In genomic region chr10:75599875-75600648, GRCh38 we compare ENCODE assay signal across 26 cellular contexts.
DNase-seq lines count a peak whose midpoint lies in the region; ATAC-seq and TF ChIP-seq lines count a peak whose summit lies in the region.
"Had no signal": no experiment of that assay in that cellular context is flagged by ENCODE, and none has a peak within 500 bp of the region (broad histone marks: within the 10 kb centered on the region; RNA-seq: fewer than 3 reads in every experiment).

No MANE protein-coding gene starts in this region.

- no peaks in the 10 kb centered on the region for H3K9me3 Mint-ChIP-seq in type B pancreatic cell
- H3K9me3 Mint-ChIP-seq in activated CD4-positive, alpha-beta T cell treated with anti-CD3 and anti-CD28 coated beads for 36 hours (ENCODE audit: low read depth) = no peaks in the 10 kb centered on the region
- H3K9me3 Mint-ChIP-seq: activated T-helper 17 cell treated with anti-CD3 and anti-CD28 coated beads, Interleukin-2, amount 50 U/mL, for 72 hours; stimulated activated effector memory CD8-positive, alpha-beta T cell treated with anti-CD3 and anti-CD28 coated beads, Interleukin-12 subunit alpha, Interleukin-12 subunit beta, amount 100 ng/mL, for 72 hours had no signal

- no peaks in the 10 kb centered on the region for H3K36me3 Mint-ChIP-seq in type B pancreatic cell
- H3K36me3 Mint-ChIP-seq in activated CD4-positive, alpha-beta T cell treated with anti-CD3 and anti-CD28 coated beads for 36 hours (ENCODE audit: low read depth) = no peaks in the 10 kb centered on the region
- H3K36me3 Mint-ChIP-seq: activated naive CD8-positive, alpha-beta T cell; stimulated activated effector memory CD8-positive, alpha-beta T cell treated with anti-CD3 and anti-CD28 coated beads, Interleukin-12 subunit alpha, Interleukin-12 subunit beta, amount 100 ng/mL, for 72 hours had no signal

- H3K4me3 ChIP-seq in cardiac muscle cell (no peak overlapping the region), left ventricle myocardium inferior (no peak overlapping the region)
- H3K4me3 ChIP-seq: ascending aorta, heart left ventricle, suprapubic skin, vagina had no signal

- CTCF ChIA-PET in activated CD4-positive, alpha-beta T cell treated with anti-CD3 and anti-CD28 coated beads for 36 hours (lab: Charles Lee) = no interaction called here

- POLR2A ChIA-PET in activated CD4-positive, alpha-beta T cell treated with anti-CD3 and anti-CD28 coated beads for 36 hours (lab: Charles Lee) = no interaction called here

- H3K36me3 ChIP-seq in cardiac muscle cell = no peaks in the 10 kb centered on the region
- no peaks in the 10 kb centered on the region for H3K36me3 ChIP-seq in left ventricle myocardium inferior
- H3K36me3 ChIP-seq: ascending aorta, heart left ventricle, suprapubic skin, vagina, WERI-Rb-1 had no signal

- DNase-seq in cardiac muscle cell (ENCODE audit: low read depth in 1 of 2, low spot score in 1 of 2) (no peak), left ventricle myocardium inferior (no peak), NCI-H526 treated with DMSO at 0.1 percent for 48 hours (lab: John Stamatoyannopoulos, UW) (peak; percentile 66), iPS-NIHi11 (ENCODE audit: low spot score) (peak; percentile 53), type B pancreatic cell (ENCODE audit: extremely low spot score, unreplicated experiment) (no peak)
- no peak for DNase-seq in activated CD4-positive, alpha-beta T cell treated with anti-CD3 and anti-CD28 coated beads for 36 hours
- DNase-seq: activated CD4-positive, alpha-beta T cell treated with anti-CD3 and anti-CD28 coated beads, Interleukin-2, amount 50 U/mL, for 4 hours; activated CD8-positive, alpha-beta memory T cell treated with anti-CD3 and anti-CD28 coated beads, Interleukin-2, amount 50 U/mL, for 4 hours; Caco-2; central memory CD4-positive, alpha-beta T cell; heart left ventricle; mammary epithelial cell; NCI-H2171 treated with DMSO at 0.1 percent for 48 hours; small intestine; stimulated activated CD4-positive, alpha-beta T cell treated with anti-CD3 and anti-CD28 coated beads, Interleukin-2, amount 100 ng/mL, for 24 hours; WERI-Rb-1 had no signal

- intact Hi-C loops in left ventricle myocardium inferior (cut with micrococcal nuclease) = no loop called here
- intact Hi-C loops in activated CD4-positive, alpha-beta T cell treated with anti-CD3 and anti-CD28 coated beads for 36 hours (cut with DNase I, micrococcal nuclease) = no loop called here

- H3K27ac Mint-ChIP-seq in type B pancreatic cell = peak overlapping the region; percentile 40
- no peak overlapping the region for H3K27ac Mint-ChIP-seq in activated CD4-positive, alpha-beta T cell treated with anti-CD3 and anti-CD28 coated beads for 36 hours
- H3K27ac Mint-ChIP-seq: activated naive CD8-positive, alpha-beta T cell; activated T-helper 17 cell treated with anti-CD3 and anti-CD28 coated beads, Interleukin-2, amount 50 U/mL, for 72 hours; stimulated activated effector memory CD8-positive, alpha-beta T cell treated with anti-CD3 and anti-CD28 coated beads, Interleukin-12 subunit alpha, Interleukin-12 subunit beta, amount 100 ng/mL, for 72 hours had no signal

- peaks cover 32% of the 10 kb centered on the region for H3K4me1 ChIP-seq in cardiac muscle cell (ENCODE audit: low read depth)
- H3K4me1 ChIP-seq in left ventricle myocardium inferior = peaks cover 21% of the 10 kb centered on the region
- H3K4me1 ChIP-seq: ascending aorta, Caco-2, suprapubic skin, vagina had no signal

- H3K27me3 Mint-ChIP-seq in type B pancreatic cell = peaks cover 53% of the 10 kb centered on the region
- peaks cover 2% of the 10 kb centered on the region for H3K27me3 Mint-ChIP-seq in activated CD4-positive, alpha-beta T cell treated with anti-CD3 and anti-CD28 coated beads for 36 hours

- TF ChIP-seq CTCF in cardiac muscle cell (IDR thresholded peaks at IDR 0.05; ENCODE audit: low read depth, low read length) = no peak
- TF ChIP-seq CTCF in left ventricle myocardium inferior (IDR thresholded peaks at IDR 0.05; ENCODE audit: borderline replicate concordance) = no peak
- TF ChIP-seq CTCF in type B pancreatic cell (conservative IDR thresholded peaks at IDR 0.05) = no peak

- peak overlapping the region; percentile 63 for H3K4me3 Mint-ChIP-seq in type B pancreatic cell
- no peak overlapping the region for H3K4me3 Mint-ChIP-seq in activated CD4-positive, alpha-beta T cell treated with anti-CD3 and anti-CD28 coated beads for 36 hours
- H3K4me3 Mint-ChIP-seq: activated naive CD8-positive, alpha-beta T cell; activated T-helper 17 cell treated with anti-CD3 and anti-CD28 coated beads, Interleukin-2, amount 50 U/mL, for 72 hours; stimulated activated effector memory CD8-positive, alpha-beta T cell treated with anti-CD3 and anti-CD28 coated beads, Interleukin-12 subunit alpha, Interleukin-12 subunit beta, amount 100 ng/mL, for 72 hours had no signal

- ATAC-seq in GM21576 (IDR thresholded peaks at IDR 0.05; ENCODE audit: unreplicated experiment) (no peak), HG03025 (IDR thresholded peaks at IDR 0.05; ENCODE audit: low FRiP score, unreplicated experiment) (no peak)
- ATAC-seq in activated CD4-positive, alpha-beta T cell treated with anti-CD3 and anti-CD28 coated beads for 36 hours = no peak
- ATAC-seq: activated T-helper 17 cell treated with anti-CD3 and anti-CD28 coated beads, Interleukin-2, amount 50 U/mL, for 72 hours; heart left ventricle; SK-N-SH treated with all-trans-retinoic acid at 6 μM for 48 hours; stimulated activated effector memory CD8-positive, alpha-beta T cell treated with anti-CD3 and anti-CD28 coated beads, Interleukin-12 subunit alpha, Interleukin-12 subunit beta, amount 100 ng/mL, for 72 hours had no signal

- H3K27me3 ChIP-seq in cardiac muscle cell (peaks cover 6% of the 10 kb centered on the region), left ventricle myocardium inferior (ENCODE audit: low read depth) (no peaks in the 10 kb centered on the region)
- H3K27me3 ChIP-seq: ascending aorta, heart left ventricle, suprapubic skin, vagina had no signal

- peaks cover 54% of the 10 kb centered on the region for H3K4me1 Mint-ChIP-seq in type B pancreatic cell (ENCODE audit: unreplicated experiment)
- no peaks in the 10 kb centered on the region for H3K4me1 Mint-ChIP-seq in activated CD4-positive, alpha-beta T cell treated with anti-CD3 and anti-CD28 coated beads for 36 hours
- H3K4me1 Mint-ChIP-seq: activated T-helper 17 cell treated with anti-CD3 and anti-CD28 coated beads, Interleukin-2, amount 50 U/mL, for 72 hours; stimulated activated effector memory CD8-positive, alpha-beta T cell treated with anti-CD3 and anti-CD28 coated beads, Interleukin-12 subunit alpha, Interleukin-12 subunit beta, amount 100 ng/mL, for 72 hours had no signal

- H3K9me3 ChIP-seq in cardiac muscle cell (ENCODE audit: low read depth) = no peaks in the 10 kb centered on the region
- H3K9me3 ChIP-seq in left ventricle myocardium inferior (replicated peaks) = no peaks in the 10 kb centered on the region
- H3K9me3 ChIP-seq: ascending aorta, Caco-2, heart left ventricle, suprapubic skin, vagina had no signal

- H3K27ac ChIP-seq in cardiac muscle cell = peak overlapping the region; percentile 38
- no peak overlapping the region for H3K27ac ChIP-seq in left ventricle myocardium inferior (replicated peaks)
- H3K27ac ChIP-seq: ascending aorta, epithelial cell of prostate, heart left ventricle, suprapubic skin, vagina, WERI-Rb-1 had no signal

Comparison
In these comparisons a context has a peak if more than half of its experiments do, and no peak if none do; other contexts are left out.
1. DNase-seq: peak in NCI-H526 treated with DMSO at 0.1 percent for 48 hours (single experiment) and iPS-NIHi11 (single experiment); none in cardiac muscle cell (0 of 2), left ventricle myocardium inferior (single experiment), type B pancreatic cell (single experiment) and activated CD4-positive, alpha-beta T cell treated with anti-CD3 and anti-CD28 coated beads for 36 hours (single experiment).